8 cellular contexts compared by ENCODE assay signal in genomic region chr22:30286813-30287625, GRCh38.
A peak's percentile ranks its signal among the peaks of the same experiment; 100 is the strongest.
DNase-seq lines count a peak whose midpoint lies in the region; ATAC-seq and TF ChIP-seq lines count a peak whose summit lies in the region.

No MANE protein-coding gene starts in this region.

- peak; percentile 8 for DNase-seq in DMS79 treated with DMSO at 0.1 percent for 48 hours (lab: John Stamatoyannopoulos, UW)
- DNase-seq in DMS79 (lab: John Stamatoyannopoulos, UW): no peak
- peak; percentile 32 for DNase-seq in NCI-H1092 (lab: John Stamatoyannopoulos, UW)
- peak; percentile 81 to 89 for DNase-seq in activated CD4-positive, alpha-beta T cell treated with anti-CD3 and anti-CD28 coated beads for 4 hours
- peak; percentile 67 for DNase-seq in choroid plexus epithelial cell (ENCODE audit: low read depth)
- peak; percentile 42 for DNase-seq in midbrain (lab: John Stamatoyannopoulos, UW)
- peak; percentile 84 for DNase-seq in stimulated activated CD8-positive, alpha-beta memory T cell treated with anti-CD3 and anti-CD28 coated beads, Interleukin-7, amount 100 ng/mL, for 24 hours (ENCODE audit: low read depth)

- H3K4me3 ChIP-seq in choroid plexus epithelial cell (ENCODE audit: low read depth, low read length): no peak overlapping the region

- ATAC-seq in HG03039 (IDR thresholded peaks at IDR 0.05; ENCODE audit: unreplicated experiment): no peak

- TF ChIP-seq CTCF in choroid plexus epithelial cell (conservative IDR thresholded peaks at IDR 0.05; ENCODE audit: low read depth, low read length): peak; percentile 87
